ENCODE assay signal across 1 cellular context in genomic region chr9:94991961-94992907, GRCh38.
TF ChIP-seq lines count a peak whose summit lies in the region.

No MANE protein-coding gene starts in this region.

TF ChIP-seq in HepG2, 621 proteins besides CTCF, POLR2A, EP300 and RAD21 (continued from another document and continues in another):
- TF ChIP-seq HOMEZ (CRISPR knock-in tag; IDR thresholded peaks at IDR 0.05; ENCODE audit: low read depth) (0 out of 2 replicates have a peak, but pooled peaks have one; percentile 26), ZNF557 (CRISPR knock-in tag; IDR thresholded peaks at IDR 0.05) (no peak), ZNF569 (CRISPR knock-in tag; IDR thresholded peaks at IDR 0.05; ENCODE audit: borderline replicate concordance) (no peak), NBN (conservative IDR thresholded peaks at IDR 0.05) (no peak), ZNF333 (CRISPR knock-in tag; IDR thresholded peaks at IDR 0.05; ENCODE audit: borderline replicate concordance) (no peak), ZIK1 (CRISPR knock-in tag; IDR thresholded peaks at IDR 0.05; ENCODE audit: borderline replicate concordance, low read depth) (no peak), KLF12 (CRISPR knock-in tag; IDR thresholded peaks at IDR 0.05; ENCODE audit: borderline replicate concordance) (no peak), ZNF501 (CRISPR knock-in tag; IDR thresholded peaks at IDR 0.05) (peak; percentile 76), EED (CRISPR knock-in tag; IDR thresholded peaks at IDR 0.05) (no peak), ZNF572 (CRISPR knock-in tag; IDR thresholded peaks at IDR 0.05) (no peak), ZNF567 (CRISPR knock-in tag; IDR thresholded peaks at IDR 0.05; ENCODE audit: borderline replicate concordance) (no peak), PCBP2 (optimal IDR thresholded peaks at IDR 0.05; ENCODE audit: low read depth, low read length, poor library complexity, severe bottlenecking) (no peak), MAFK (conservative IDR thresholded peaks at IDR 0.05 in 1 of 2, IDR thresholded peaks at IDR 0.05 in 1 of 2; ENCODE audit: low read length in 2 of 2) (no peak), GATAD1 (CRISPR knock-in tag; IDR thresholded peaks at IDR 0.05) (no peak; the same call in 1 of the 2 replicates), TOE1 (CRISPR knock-in tag; IDR thresholded peaks at IDR 0.05) (no peak), ZBTB1 (CRISPR knock-in tag; IDR thresholded peaks at IDR 0.05; ENCODE audit: borderline replicate concordance) (no peak), PRDM4 (CRISPR knock-in tag; IDR thresholded peaks at IDR 0.05; ENCODE audit: borderline replicate concordance) (no peak), ZNF691 (CRISPR knock-in tag; IDR thresholded peaks at IDR 0.05; ENCODE audit: borderline replicate concordance, low read depth) (peak; percentile 48; the same call in 1 of the 2 replicates), ISL2 (CRISPR knock-in tag; IDR thresholded peaks at IDR 0.05) (peak; percentile 35; the same call in 1 of the 2 replicates), EZH2 (conservative IDR thresholded peaks at IDR 0.05; ENCODE audit: low read depth, low read length) (no peak), SOX13 (IDR thresholded peaks at IDR 0.05) (peak; percentile 50; the same call in 1 of the 2 replicates), SOX13 (CRISPR knock-in tag; conservative IDR thresholded peaks at IDR 0.05 in 1 of 2, IDR thresholded peaks at IDR 0.05 in 1 of 2) (peak in 1 of 2 experiments; percentile 86; a peak in 2 of 4 replicates), RAD51 (IDR thresholded peaks at IDR 0.05; ENCODE audit: borderline replicate concordance) (no peak), ZZZ3 (CRISPR knock-in tag; IDR thresholded peaks at IDR 0.05; ENCODE audit: borderline replicate concordance) (no peak), ZNF644 (CRISPR knock-in tag; IDR thresholded peaks at IDR 0.05; ENCODE audit: low read depth) (peak; percentile 94), KMT2B (CRISPR knock-in tag; IDR thresholded peaks at IDR 0.05) (no peak), ELK4 (CRISPR knock-in tag; IDR thresholded peaks at IDR 0.05; ENCODE audit: borderline replicate concordance) (no peak), ZNF558 (CRISPR knock-in tag; IDR thresholded peaks at IDR 0.05; ENCODE audit: borderline replicate concordance) (no peak), MED13 (CRISPR knock-in tag; IDR thresholded peaks at IDR 0.05) (no peak), ZNF12 (CRISPR knock-in tag; IDR thresholded peaks at IDR 0.05) (no peak), PHB2 (IDR thresholded peaks at IDR 0.05; ENCODE audit: partially characterized antibody) (no peak), SIX4 (CRISPR knock-in tag; IDR thresholded peaks at IDR 0.05) (no peak), USF2 (IDR thresholded peaks at IDR 0.05; ENCODE audit: low read depth, low read length) (no peak), USF2 (CRISPR knock-in tag; IDR thresholded peaks at IDR 0.05; ENCODE audit: borderline replicate concordance) (no peak), ZNF367 (CRISPR knock-in tag; IDR thresholded peaks at IDR 0.05; ENCODE audit: borderline replicate concordance) (no peak), MLX (CRISPR knock-in tag; IDR thresholded peaks at IDR 0.05) (peak; percentile 52; the same call in 1 of the 2 replicates), SP140L (CRISPR knock-in tag; IDR thresholded peaks at IDR 0.05; ENCODE audit: borderline replicate concordance) (peak; percentile 47; the same call in 1 of the 2 replicates), ZNF678 (CRISPR knock-in tag; IDR thresholded peaks at IDR 0.05) (no peak), HMG20B (CRISPR knock-in tag; conservative IDR thresholded peaks at IDR 0.05) (no peak), ZNF232 (CRISPR knock-in tag; IDR thresholded peaks at IDR 0.05; ENCODE audit: borderline replicate concordance) (0 out of 2 replicates have a peak, but pooled peaks have one; percentile 31), GLI4 (CRISPR knock-in tag; IDR thresholded peaks at IDR 0.05; ENCODE audit: borderline replicate concordance) (no peak), POGZ (CRISPR knock-in tag; IDR thresholded peaks at IDR 0.05) (peak; percentile 56), GMEB2 (CRISPR knock-in tag; IDR thresholded peaks at IDR 0.05; ENCODE audit: low read depth) (no peak), ATF1 (CRISPR knock-in tag; IDR thresholded peaks at IDR 0.05) (no peak), ZNF546 (CRISPR knock-in tag; conservative IDR thresholded peaks at IDR 0.05) (no peak), ZFP36L1 (CRISPR knock-in tag; IDR thresholded peaks at IDR 0.05) (no peak), REPIN1 (CRISPR knock-in tag; IDR thresholded peaks at IDR 0.05; ENCODE audit: borderline replicate concordance, low read depth) (peak; percentile 36; the same call in 1 of the 2 replicates), ZBTB10 (CRISPR knock-in tag; IDR thresholded peaks at IDR 0.05; ENCODE audit: borderline replicate concordance) (no peak), HOXA9 (CRISPR knock-in tag; IDR thresholded peaks at IDR 0.05; ENCODE audit: borderline replicate concordance) (no peak), IRF9 (CRISPR knock-in tag; IDR thresholded peaks at IDR 0.05; ENCODE audit: borderline replicate concordance) (no peak), TAF15 (IDR thresholded peaks at IDR 0.05; ENCODE audit: low read depth, low read length, poor library complexity, severe bottlenecking) (no peak), ZNF280B (CRISPR knock-in tag; IDR thresholded peaks at IDR 0.05; ENCODE audit: borderline replicate concordance) (no peak), ZNF562 (CRISPR knock-in tag; IDR thresholded peaks at IDR 0.05; ENCODE audit: borderline replicate concordance) (no peak), SRSF9 (IDR thresholded peaks at IDR 0.05; ENCODE audit: borderline replicate concordance, insufficient read depth, low read depth, low read length, poor library complexity, severe bottlenecking) (no peak)
